In genomic region chr4:100508691-100509090, GRCh38 we compare ENCODE assay signal across 25 cellular contexts. TPM values are rescaled to one million over a fixed set of nuclear protein-coding genes. Genes with fewer than 3 reads are reported as not detected.
"Had no signal": no experiment of that assay in that cellular context is flagged by ENCODE, and none has a peak within 500 bp of the region (broad histone marks: within the 10 kb centered on the region; RNA-seq: fewer than 3 reads in every experiment).

No MANE protein-coding gene starts in this region.

- H3K27ac ChIP-seq: colonic mucosa, dorsolateral prefrontal cortex, esophagus muscularis mucosa, foreskin keratinocyte, gastroesophageal sphincter, heart left ventricle, hepatocyte, lower lobe of right lung had no signal

- ATAC-seq: foreskin keratinocyte, gastroesophageal sphincter, heart left ventricle, left colon, left lobe of liver, left ventricle myocardium superior, mucosa of descending colon had no signal

- H3K9me3 ChIP-seq: colonic mucosa, esophagus muscularis mucosa, gastroesophageal sphincter, heart left ventricle, lower lobe of right lung, mucosa of descending colon had no signal

- DNase-seq: colonic mucosa; dermis blood vessel endothelial cell; effector CD4-positive, alpha-beta T cell; effector memory CD4-positive, alpha-beta T cell; foreskin keratinocyte; heart left ventricle; hypothalamus; islet precursor cell; kidney; kidney glomerular epithelial cell; left colon; left ventricle myocardium superior; lower lobe of right lung; mesenchymal stem cell; mucosa of descending colon; naive B cell had no signal

- H3K4me1 ChIP-seq: colonic mucosa, esophagus muscularis mucosa, lower lobe of right lung had no signal

- H3K27me3 ChIP-seq: colonic mucosa, dorsolateral prefrontal cortex, esophagus muscularis mucosa, foreskin keratinocyte, gastroesophageal sphincter, heart left ventricle, hepatocyte had no signal

- H3K36me3 ChIP-seq: colonic mucosa, esophagus muscularis mucosa, gastroesophageal sphincter, heart left ventricle, lower lobe of right lung had no signal

- H3K4me3 ChIP-seq: colonic mucosa, dorsolateral prefrontal cortex, esophagus muscularis mucosa, gastroesophageal sphincter, heart left ventricle, hepatocyte, lower lobe of right lung, mucosa of descending colon had no signal

RNA-seq across cellular contexts. Expression of gene EMCN, which starts 9.1 kb away (rescaled TPM):
- total RNA-seq: epithelial cell of proximal tubule, fibroblast of lung, fibroblast of villous mesenchyme, foreskin keratinocyte, myocyte had no signal
